Comparison of ENCODE assay signal across 34 cellular contexts in genomic region chr7:100411101-100411500, GRCh38. TPM values are rescaled to one million over a fixed set of nuclear protein-coding genes. Genes with fewer than 3 reads are reported as not detected.
"Had no signal": no experiment of that assay in that cellular context is flagged by ENCODE, and none has a peak within 500 bp of the region (broad histone marks: within the 10 kb centered on the region; RNA-seq: fewer than 3 reads in every experiment).

No MANE protein-coding gene starts in this region.

- H3K4me3 ChIP-seq: adrenal gland, body of pancreas, breast epithelium, colonic mucosa had no signal

- ATAC-seq: activated CD8-positive, alpha-beta T cell treated with anti-CD3 and anti-CD28 coated beads for 36 hours; activated T-cell treated with anti-CD3 and anti-CD28 coated beads, Interleukin-2, amount 50 U/mL, for 4 hours; activated T-cell treated with anti-CD3 and anti-CD28 coated beads, Interleukin-2, amount 50 U/mL, for 72 hours; activated T-helper 17 cell treated with anti-CD3 and anti-CD28 coated beads, Interleukin-2, amount 50 U/mL, for 72 hours; body of pancreas had no signal

- H3K4me1 ChIP-seq: body of pancreas, breast epithelium, colonic mucosa had no signal

- H3K27ac ChIP-seq: adrenal gland, body of pancreas, brain microvascular endothelial cell, breast epithelium, colonic mucosa, VCaP had no signal

- H3K27me3 ChIP-seq: adrenal gland, body of pancreas, breast epithelium, colonic mucosa had no signal

- FAIRE-seq: astrocyte, TTC549 had no signal

- DNase-seq: activated B cell treated with CpG ODN at 0.5 μM for 24 hours; activated CD4-positive, alpha-beta memory T cell treated with anti-CD3 and anti-CD28 coated beads for 36 hours; activated CD4-positive, alpha-beta T cell treated with anti-CD3 and anti-CD28 coated beads for 4 hours; activated CD4-positive, alpha-beta T cell treated with anti-CD3 and anti-CD28 coated beads, Interleukin-2, amount 10 ng/mL, durations not matched to agents 24 days and 14 days; activated CD4-positive, alpha-beta T cell treated with anti-CD3 and anti-CD28 coated beads, Interleukin-2, amount 50 U/mL, for 1 hour; activated CD4-positive, alpha-beta T cell treated with anti-CD3 and anti-CD28 coated beads, Interleukin-2, amount 50 U/mL, for 4 hours; activated CD4-positive, CD25-positive, alpha-beta regulatory T cell treated with anti-CD3 and anti-CD28 coated beads, Interleukin-2, amount 50 U/mL, for 72 hours; activated CD8-positive, alpha-beta memory T cell treated with anti-CD3 and anti-CD28 coated beads, Interleukin-2, amount 50 U/mL, for 4 hours; activated CD8-positive, alpha-beta T cell treated with anti-CD3 and anti-CD28 coated beads for 36 hours; activated effector memory CD4-positive, alpha-beta T cell treated with anti-CD3 and anti-CD28 coated beads, Interleukin-2, amount 50 U/mL, for 16 hours; activated gamma-delta T cell treated with Interleukin-2 at 50 U/mL for 16 hours; activated naive CD4-positive, alpha-beta T cell; activated naive CD4-positive, alpha-beta T cell treated with anti-CD3 and anti-CD28 coated beads for 36 hours; activated naive CD4-positive, alpha-beta T cell treated with anti-CD3 and anti-CD28 coated beads, Interleukin-2, amount 50 U/mL, for 16 hours; activated naive CD8-positive, alpha-beta T cell treated with anti-CD3 and anti-CD28 coated beads for 36 hours; activated T-cell treated with anti-CD3 and anti-CD28 coated beads for 4 hours; activated T-cell treated with anti-CD3 and anti-CD28 coated beads, Interleukin-2, amount 50 U/mL, for 1 hour; activated T-cell treated with anti-CD3 and anti-CD28 coated beads, Interleukin-2, amount 50 U/mL, for 4 hours; activated T-cell treated with anti-CD3 and anti-CD28 coated beads, Interleukin-2, amount 50 U/mL, for 72 hours; adrenal gland; amniotic stem cell; aorta; body of pancreas; brain microvascular endothelial cell; caudate nucleus; cerebellar nuclear complex; colonic mucosa; T-helper 2 cell; T-helper 9 cell had no signal

- H3K36me3 ChIP-seq: adrenal gland, brain microvascular endothelial cell, breast epithelium, colonic mucosa had no signal

- H3K9me3 ChIP-seq: adrenal gland, body of pancreas, breast epithelium, colonic mucosa had no signal

RNA-seq across cellular contexts. Expression of gene SPACDR, which starts 53.0 kb away (rescaled TPM):
- total RNA-seq: breast epithelium had no signal
